ENCODE assay signal across 8 cellular contexts in the genomic region with DNA sequence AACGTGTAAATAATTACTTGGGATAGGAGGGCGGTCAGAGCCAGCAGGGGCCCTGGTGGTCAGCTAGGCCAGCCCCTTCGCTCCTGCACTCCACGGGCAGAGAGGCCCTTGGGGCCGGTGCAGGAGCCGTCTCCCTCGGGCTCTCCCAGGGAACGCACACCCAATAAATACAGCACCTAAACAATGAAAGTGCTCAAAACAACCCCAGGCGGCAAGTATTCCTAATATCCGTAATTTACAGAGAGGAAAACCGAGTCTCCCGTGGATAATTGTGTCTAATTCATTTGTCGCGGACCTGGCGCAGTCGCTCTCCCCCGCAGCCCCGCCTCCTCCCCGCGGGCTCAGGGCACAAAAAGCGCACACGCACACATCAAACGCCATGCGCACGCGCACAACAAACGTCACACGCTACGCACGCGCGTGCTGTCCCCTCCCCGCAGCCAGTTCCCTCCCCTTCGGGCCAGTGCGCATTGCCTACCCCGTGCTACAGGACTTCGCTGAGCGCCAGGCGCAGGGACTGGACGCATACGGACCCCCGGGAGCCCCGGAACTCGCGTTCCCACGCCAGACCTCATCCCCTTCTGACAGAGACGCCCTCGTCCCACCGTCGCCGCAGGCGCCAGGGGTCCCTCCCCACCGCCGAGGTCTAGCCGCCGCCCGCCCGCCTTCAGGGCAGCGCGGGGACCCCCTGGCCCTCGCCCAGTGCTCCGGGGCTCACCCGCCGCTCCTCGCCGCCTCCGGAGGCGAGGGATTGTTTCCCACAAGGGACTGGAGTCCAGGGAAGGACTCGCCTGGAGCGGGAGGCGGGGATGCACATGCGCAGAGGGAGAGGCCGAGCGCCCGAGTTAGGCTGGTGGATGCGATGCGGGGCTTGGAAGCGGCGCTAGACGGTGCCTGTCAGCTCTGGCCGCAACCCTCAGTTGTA. TPM values are rescaled to one million over a fixed set of nuclear protein-coding genes. Genes with fewer than 3 reads are reported as not detected.
DNase-seq lines count a peak whose midpoint lies in the region; ATAC-seq and TF ChIP-seq lines count a peak whose summit lies in the region.

TSS of gene ZNF248 (minus strand) at position 324 of the 925 bp plus-strand sequence. CDS start 1,300 bp downstream, outside the sequence.

- H3K4me3 ChIP-seq in SK-N-SH (ENCODE audit: low read depth in 2 of 2, low read length in 1 of 2), result peak within 1 kb of the TSS; percentile 89 to 90
- H3K4me3 ChIP-seq in trophoblast cell (ENCODE audit: low read depth, low read length), result peak within 1 kb of the TSS; percentile 82
- peak within 1 kb of the TSS; percentile 60 to 95 (median 88) for H3K4me3 ChIP-seq in transverse colon

- peak within 1 kb of the TSS; percentile 81 for H2BK120ac ChIP-seq in trophoblast cell (ENCODE audit: insufficient read depth, low read length, poor library complexity)

- TF ChIP-seq POLR2A in transverse colon (IDR thresholded peaks at IDR 0.05), result peak; percentile 98

- H3K23ac ChIP-seq in trophoblast cell (ENCODE audit: low read length), result no peak within 1 kb of the TSS

- peak; percentile 96 for ATAC-seq in HG02610 (IDR thresholded peaks at IDR 0.05; ENCODE audit: unreplicated experiment)

- H3K79me1 ChIP-seq in trophoblast cell (ENCODE audit: low read length), result peaks cover 3% of the 10 kb centered on the region

- H3K27me3 Mint-ChIP-seq in activated naive CD8-positive, alpha-beta T cell, result no peaks in the 10 kb centered on the region

- H4K8ac ChIP-seq in trophoblast cell (ENCODE audit: low read depth, low read length), result peak within 1 kb of the TSS; percentile 98

- H4K20me1 ChIP-seq in SK-N-SH (ENCODE audit: insufficient read depth), result no peaks in the 10 kb centered on the region

- H2AK5ac ChIP-seq in trophoblast cell (ENCODE audit: low read length), result no peak within 1 kb of the TSS

- peaks cover 5 to 11% of the 10 kb centered on the region in 2 experiments for H3K36me3 ChIP-seq in SK-N-SH (replicated peaks in 1 of 2; ENCODE audit: control insufficient read depth in 1 of 2, insufficient read depth in 2 of 2, low read length in 1 of 2)
- H3K36me3 ChIP-seq in trophoblast cell (ENCODE audit: control insufficient read depth in 1 of 2, insufficient read depth in 2 of 2, low read length in 2 of 2), result no peaks in the 10 kb centered on the region
- H3K36me3 ChIP-seq in transverse colon, result peaks cover 0 to 5% (median 0%) of the 10 kb centered on the region in 4 donors

- H3K27me3 ChIP-seq in SK-N-SH (ENCODE audit: insufficient read depth) (no peaks in the 10 kb centered on the region), trophoblast cell (ENCODE audit: insufficient read depth, low read length) (no peaks in the 10 kb centered on the region), transverse colon (no peaks in the 10 kb centered on the region)

- H3K9me3 ChIP-seq in SK-N-SH (no peaks in the 10 kb centered on the region), trophoblast cell (ENCODE audit: insufficient read depth, low read depth, low read length) (peaks cover 2% of the 10 kb centered on the region), transverse colon (no peaks in the 10 kb centered on the region)

- intact Hi-C loops in transverse colon (cut with DNase I; ENCODE audit: low total_unique reads), result loop anchor here (10.0 kb wide), 1 partner anchor 117 kb away; the partner anchor contains the start of gene ZNF25

- in situ Hi-C loops in transverse colon (cut with MboI; ENCODE audit: low pct_ligation_motif_present in 1 of 4, low pct_unique_long_range_greater_than_20kb in 1 of 4, low sequenced_read_pairs in 3 of 4), result loop anchor here in 2 of 4 donors (25.0 kb wide), 2 partner anchors 155 to 230 kb away; partner anchors contain the start of genes ZNF33A (in 1 of the 2) and ZNF37A (in 1 of the 2)

- TF ChIP-seq CTCF in GM10248 (IDR thresholded peaks at IDR 0.05; ENCODE audit: control extremely low read depth, extremely low read depth, low read depth, missing control alignments), result no peak
- no peak for TF ChIP-seq CTCF in SK-N-SH (IDR thresholded peaks at IDR 0.05)
- peak in 1 of 5 experiments; percentile 16 for TF ChIP-seq CTCF in transverse colon (IDR thresholded peaks at IDR 0.05)

- H3K9me3 Mint-ChIP-seq in activated naive CD8-positive, alpha-beta T cell (ENCODE audit: low read depth), result no peaks in the 10 kb centered on the region

- H3K4me1 Mint-ChIP-seq in activated naive CD8-positive, alpha-beta T cell (ENCODE audit: low read depth), result peaks cover 51% of the 10 kb centered on the region

- H4K91ac ChIP-seq in trophoblast cell (ENCODE audit: low read depth, low read length), result peak within 1 kb of the TSS; percentile 91

- H3K14ac ChIP-seq in trophoblast cell (ENCODE audit: low read length), result peak within 1 kb of the TSS; percentile 96

- peaks cover 9% of the 10 kb centered on the region for H3F3A ChIP-seq in SK-N-SH (replicated peaks; ENCODE audit: insufficient read depth)

- peak within 1 kb of the TSS; percentile 97 for H3K9ac ChIP-seq in SK-N-SH
- H3K9ac ChIP-seq in trophoblast cell (ENCODE audit: low read length), result peak within 1 kb of the TSS; percentile 91

- TF ChIP-seq EP300 in SK-N-SH (IDR thresholded peaks at IDR 0.05; ENCODE audit: borderline replicate concordance in 1 of 2, low read depth in 1 of 2, low read length in 1 of 2), result 0 out of 4 replicates have a peak, but pooled peaks of 1 of the 2 experiments have one; percentile 18
- TF ChIP-seq EP300 in transverse colon (IDR thresholded peaks at IDR 0.05; ENCODE audit: low read depth), result peak; percentile 77

- DNase-seq in GM10248 (ENCODE audit: extremely low spot score) (peak; percentile 92), NCI-H1092 (lab: John Stamatoyannopoulos, UW) (peak; percentile 91), SK-N-SH (peak; percentile 92), glomerular visceral epithelial cell (ENCODE audit: extremely low spot score) (peak; percentile 96), trophoblast cell (peak; percentile 98 to 100), transverse colon (peak; percentile 97)

- peak within 1 kb of the TSS; percentile 98 for H3K4me2 ChIP-seq in SK-N-SH
- peak within 1 kb of the TSS; percentile 72 for H3K4me2 ChIP-seq in trophoblast cell (ENCODE audit: low read length)

- H2BK5ac ChIP-seq in trophoblast cell (ENCODE audit: low read depth, low read length, poor library complexity), result peak within 1 kb of the TSS; percentile 84

- H3K27ac ChIP-seq in SK-N-SH (ENCODE audit: low read depth in 2 of 2, low read length in 1 of 2), result peak within 1 kb of the TSS; percentile 99 to 100
- H3K27ac ChIP-seq in trophoblast cell (ENCODE audit: low read depth, low read length), result peak within 1 kb of the TSS; percentile 96
- H3K27ac ChIP-seq in transverse colon, result peak within 1 kb of the TSS; percentile 98 to 100 (median 100)

- peaks cover 36% of the 10 kb centered on the region for H3K79me2 ChIP-seq in SK-N-SH (ENCODE audit: insufficient read depth)
- peaks cover 3% of the 10 kb centered on the region for H3K79me2 ChIP-seq in trophoblast cell (ENCODE audit: control insufficient read depth, insufficient read depth, low read length, poor library complexity)

- H4K12ac ChIP-seq in trophoblast cell (ENCODE audit: low read depth, low read length), result peak within 1 kb of the TSS; percentile 88

- H3K4me1 ChIP-seq in SK-N-SH (ENCODE audit: control insufficient read depth in 1 of 2, insufficient read depth in 2 of 2, low read depth in 1 of 2, low read length in 1 of 2) (peaks cover 5 to 16% of the 10 kb centered on the region in 2 experiments), trophoblast cell (ENCODE audit: control insufficient read depth in 1 of 2, insufficient read depth in 2 of 2, low read length in 2 of 2) (no peaks in the 10 kb centered on the region), transverse colon (peaks cover 9 to 55% (median 19%) of the 10 kb centered on the region in 4 donors)

- WGBS in SK-N-SH (ENCODE audit: low lambda C conversion rate), result under 1% methylated on average over 45 of the region's 81 CpGs
- no CpG with 5 or more reads among the region's 81 CpGs for WGBS in trophoblast cell (ENCODE audit: extremely low coverage, insufficient coverage, insufficient read length)
- WGBS in transverse colon (ENCODE audit: low coverage in 1 of 2), 2 donors, result 2% methylated on average over 80 of the region's 81 CpGs; no CpG with 5 or more reads in 1 of the 2 donors

- no peak within 1 kb of the TSS for H2BK12ac ChIP-seq in trophoblast cell (ENCODE audit: low read length)

- POLR2A ChIA-PET in GM10248 (lab: Yijun Ruan, JAX) (no interaction called here), SK-N-SH (lab: Yijun Ruan, JAX) (interaction anchor here (0.8 to 1.4 kb wide), 2 partner anchors 21 to 119 kb away, joined by 3 read pairs; partner anchors contain the start of gene ZNF25)

- H2AFZ ChIP-seq in SK-N-SH (ENCODE audit: low read depth) (peak within 1 kb of the TSS; percentile 99), trophoblast cell (ENCODE audit: insufficient read depth, low read length, poor library complexity) (peak within 1 kb of the TSS; percentile 94)

- H3K18ac ChIP-seq in trophoblast cell (ENCODE audit: low read length), result peak within 1 kb of the TSS; percentile 92

- peaks cover 16% of the 10 kb centered on the region for H3K36me3 Mint-ChIP-seq in activated naive CD8-positive, alpha-beta T cell

- TF ChIP-seq RAD21 in SK-N-SH (IDR thresholded peaks at IDR 0.05; ENCODE audit: low read length), result no peak

- peak within 1 kb of the TSS; percentile 75 for H3K4ac ChIP-seq in trophoblast cell (ENCODE audit: low read depth, low read length)

- peak within 1 kb of the TSS; percentile 96 for H3K27ac Mint-ChIP-seq in activated naive CD8-positive, alpha-beta T cell

- H3K9me2 ChIP-seq in SK-N-SH, result no peaks in the 10 kb centered on the region

- peak within 1 kb of the TSS; percentile 97 for H3K4me3 Mint-ChIP-seq in activated naive CD8-positive, alpha-beta T cell

- CTCF ChIA-PET in GM10248 (lab: Yijun Ruan, JAX) (interaction anchor here (1.0 kb wide), 1 partner anchor 9 kb away, joined by 3 read pairs; no protein-coding TSS in a partner anchor), SK-N-SH (lab: Yijun Ruan, JAX) (interaction anchor here (1.0 to 1.1 kb wide), 2 partner anchors 119 kb away, joined by 4 to 5 read pairs; no protein-coding TSS in a partner anchor)

TF ChIP-seq in SK-N-SH, 30 proteins besides CTCF, POLR2A, EP300 and RAD21 (continues in another document):
- TF ChIP-seq, protein P1, sequence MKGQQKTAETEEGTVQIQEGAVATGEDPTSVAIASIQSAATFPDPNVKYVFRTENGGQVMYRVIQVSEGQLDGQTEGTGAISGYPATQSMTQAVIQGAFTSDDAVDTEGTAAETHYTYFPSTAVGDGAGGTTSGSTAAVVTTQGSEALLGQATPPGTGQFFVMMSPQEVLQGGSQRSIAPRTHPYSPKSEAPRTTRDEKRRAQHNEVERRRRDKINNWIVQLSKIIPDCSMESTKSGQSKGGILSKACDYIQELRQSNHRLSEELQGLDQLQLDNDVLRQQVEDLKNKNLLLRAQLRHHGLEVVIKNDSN (IDR thresholded peaks at IDR 0.05; ENCODE audit: borderline replicate concordance, low read depth), result no peak
- TF ChIP-seq ELF1 (IDR thresholded peaks at IDR 0.05), result no peak
- no peak for TF ChIP-seq RFX5 (IDR thresholded peaks at IDR 0.05; ENCODE audit: low read length)
- 0 out of 2 replicates have a peak, but pooled peaks have one; percentile 11 for TF ChIP-seq RCOR1 (IDR thresholded peaks at IDR 0.05; ENCODE audit: low read length)

RNA-seq across cellular contexts. Expression of gene ZNF248, which starts in this region (rescaled TPM):
- polyA plus RNA-seq in SK-N-SH (2012; rRNA removed), result 6.5 and 11.3 TPM in 2 replicates
- polyA plus RNA-seq in SK-N-SH (2012; cell fraction: cytosol; rRNA removed), result 6.6 and 6.8 TPM in 2 replicates
- polyA plus RNA-seq in SK-N-SH (2012; cell fraction: nucleus; rRNA removed), result 25.0 and 47.0 TPM in 2 replicates
- polyA plus RNA-seq in trophoblast cell (2013), result 3.2 and 4.5 TPM in 2 replicates
- total RNA-seq in transverse colon, result 10 to 100 TPM; 13.8 to 24.7 (median 19.1) TPM

Comparison
In these comparisons a context has a peak if more than half of its experiments do, and no peak if none do; other contexts are left out.
1. Peak in every context shown above with its lines: DNase-seq, ATAC-seq, H3K4me3 ChIP-seq and H3K27ac ChIP-seq.